Comparison of ENCODE assay signal across 8 cellular contexts in the genomic region with DNA sequence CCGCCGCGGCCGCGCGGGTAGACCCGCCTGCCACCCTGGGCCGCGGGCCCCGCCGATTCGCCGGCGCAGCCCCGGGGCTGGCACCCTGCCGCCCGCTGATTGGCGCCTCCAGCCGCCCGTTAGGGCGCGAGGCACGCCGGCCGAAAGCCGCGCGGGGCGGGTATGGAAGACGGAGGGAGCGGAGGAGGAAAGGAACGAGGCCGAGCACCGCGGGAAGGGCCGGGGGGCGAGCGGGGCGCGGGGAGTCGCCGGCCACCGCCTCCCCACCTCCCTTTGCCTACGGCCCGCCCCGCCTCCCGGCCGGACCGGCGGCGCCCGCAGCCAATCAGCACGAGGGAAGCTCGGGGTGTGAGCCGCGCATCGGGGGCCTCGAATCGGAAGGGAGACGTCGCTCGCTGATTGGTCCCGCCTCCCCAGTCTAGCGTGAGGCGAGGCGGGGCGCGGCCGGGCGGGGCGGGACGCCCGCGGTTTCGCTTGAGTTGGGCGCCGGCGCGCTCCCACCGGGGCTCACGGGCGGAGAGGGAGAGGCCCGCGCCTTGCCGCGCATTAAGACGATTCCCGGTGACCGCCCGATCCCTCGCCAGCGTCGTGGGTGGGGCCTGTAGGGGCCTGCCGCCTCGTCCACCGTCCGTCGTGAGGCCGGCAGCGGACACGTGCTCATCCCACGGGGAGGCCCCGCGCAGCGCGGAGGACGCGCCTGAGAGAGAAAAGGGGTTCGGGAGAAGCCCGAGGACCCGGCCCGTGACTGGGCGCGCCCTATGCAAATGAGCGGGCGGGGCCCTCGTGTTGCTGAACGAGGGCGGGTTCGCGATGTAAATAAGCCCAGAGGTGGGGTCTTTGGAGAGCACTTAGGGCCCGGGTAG. TPM values are rescaled to one million over a fixed set of nuclear protein-coding genes. Genes with fewer than 3 reads are reported as not detected.
DNase-seq lines count a peak whose midpoint lies in the region; ATAC-seq and TF ChIP-seq lines count a peak whose summit lies in the region.

No MANE protein-coding gene starts in this region.

- no peaks in the 10 kb centered on the region for H3K9me3 Mint-ChIP-seq in nephron

- no peak for TF ChIP-seq CTCF in LNCaP clone FGC (IDR thresholded peaks at IDR 0.05; ENCODE audit: control insufficient read depth, extremely low read depth, insufficient read depth)
- TF ChIP-seq CTCF in fibroblast of pulmonary artery (IDR thresholded peaks at IDR 0.05; ENCODE audit: low read length, missing control alignments) = no peak
- no peak for TF ChIP-seq CTCF in nephron (IDR thresholded peaks at IDR 0.05; ENCODE audit: unreplicated experiment in 3 of 3)

- peak; percentile 84 for ATAC-seq in stimulated activated naive CD8-positive, alpha-beta T cell treated with anti-CD3 and anti-CD28 coated beads, Interleukin-15, Interleukin-2, amounts not matched to agents 100 U/mL and 50 U/mL, for 24 hours

- no peaks in the 10 kb centered on the region for H3K36me3 Mint-ChIP-seq in nephron (ENCODE audit: low read depth)

- H3K27me3 Mint-ChIP-seq in nephron (ENCODE audit: low read depth) = no peaks in the 10 kb centered on the region

- H3K4me1 Mint-ChIP-seq in nephron = peaks cover 41% of the 10 kb centered on the region

- H3K27ac Mint-ChIP-seq in nephron = peak overlapping the region; percentile 92 to 98 (median 97)

- peak; percentile 97 for DNase-seq in EH (ENCODE audit: low read depth)
- DNase-seq in H4 (ENCODE audit: low spot score) = peak; percentile 93
- peak; percentile 87 for DNase-seq in LNCaP clone FGC (ENCODE audit: low read depth)
- DNase-seq in RPMI8226 = peak; percentile 98
- DNase-seq in activated T-helper 9 cell treated with anti-CD3 and anti-CD28 coated beads, Interleukin-2, amount 50 U/mL, for 16 hours (ENCODE audit: low read depth) = peak; percentile 93
- DNase-seq in fibroblast of pulmonary artery (ENCODE audit: low read depth) = peak; percentile 97
- DNase-seq in stimulated activated naive CD8-positive, alpha-beta T cell treated with anti-CD3 and anti-CD28 coated beads, Interleukin-15, Interleukin-2, amounts not matched to agents 100 U/mL and 50 U/mL, for 24 hours = peak; percentile 94

- peak overlapping the region; percentile 83 to 91 (median 88) for H3K4me3 Mint-ChIP-seq in nephron

- H3K4me3 ChIP-seq in LNCaP clone FGC (ENCODE audit: low read depth, low read length) = peak overlapping the region; percentile 57
- peak overlapping the region; percentile 92 for H3K4me3 ChIP-seq in fibroblast of pulmonary artery (replicated peaks; ENCODE audit: low read depth, low read length)

RNA-seq across cellular contexts. Expression of gene SMAD2, which starts 0.6 kb away (rescaled TPM):
- total RNA-seq in H4 (2014; rRNA removed; shearing (Covaris generic)) = 102 and 113 TPM in 2 replicates

Comparison
In these comparisons a context has a peak if more than half of its experiments do, and no peak if none do; other contexts are left out.
1. Peak in every context shown above with its lines: DNase-seq, ATAC-seq and H3K4me3 ChIP-seq.